1 cellular context compared by ENCODE assay signal in genomic region chr12:104285740-104286537, GRCh38.
A peak's percentile ranks its signal among the peaks of the same experiment; 100 is the strongest.
TF ChIP-seq lines count a peak whose summit lies in the region.

No MANE protein-coding gene starts in this region.

TF ChIP-seq in K562, 482 proteins besides CTCF, POLR2A, EP300 and RAD21 (continued from another document):
- TF ChIP-seq MGA (IDR thresholded peaks at IDR 0.05) (0 out of 2 replicates have a peak, but pooled peaks have one; percentile 28), NR1H2 (CRISPR knock-in tag; IDR thresholded peaks at IDR 0.05) (no peak), NR0B1 (IDR thresholded peaks at IDR 0.05; ENCODE audit: partially characterized antibody) (peak; percentile 75), EGR1 (conservative IDR thresholded peaks at IDR 0.05) (0 out of 2 replicates have a peak, but pooled peaks have one; percentile 10), ZNF584 (CRISPR knock-in tag; IDR thresholded peaks at IDR 0.05; ENCODE audit: low read depth) (0 out of 2 replicates have a peak, but pooled peaks have one; percentile 43), ILF3 (IDR thresholded peaks at IDR 0.05; ENCODE audit: borderline replicate concordance) (no peak)
- TF ChIP-seq, protein P1, sequence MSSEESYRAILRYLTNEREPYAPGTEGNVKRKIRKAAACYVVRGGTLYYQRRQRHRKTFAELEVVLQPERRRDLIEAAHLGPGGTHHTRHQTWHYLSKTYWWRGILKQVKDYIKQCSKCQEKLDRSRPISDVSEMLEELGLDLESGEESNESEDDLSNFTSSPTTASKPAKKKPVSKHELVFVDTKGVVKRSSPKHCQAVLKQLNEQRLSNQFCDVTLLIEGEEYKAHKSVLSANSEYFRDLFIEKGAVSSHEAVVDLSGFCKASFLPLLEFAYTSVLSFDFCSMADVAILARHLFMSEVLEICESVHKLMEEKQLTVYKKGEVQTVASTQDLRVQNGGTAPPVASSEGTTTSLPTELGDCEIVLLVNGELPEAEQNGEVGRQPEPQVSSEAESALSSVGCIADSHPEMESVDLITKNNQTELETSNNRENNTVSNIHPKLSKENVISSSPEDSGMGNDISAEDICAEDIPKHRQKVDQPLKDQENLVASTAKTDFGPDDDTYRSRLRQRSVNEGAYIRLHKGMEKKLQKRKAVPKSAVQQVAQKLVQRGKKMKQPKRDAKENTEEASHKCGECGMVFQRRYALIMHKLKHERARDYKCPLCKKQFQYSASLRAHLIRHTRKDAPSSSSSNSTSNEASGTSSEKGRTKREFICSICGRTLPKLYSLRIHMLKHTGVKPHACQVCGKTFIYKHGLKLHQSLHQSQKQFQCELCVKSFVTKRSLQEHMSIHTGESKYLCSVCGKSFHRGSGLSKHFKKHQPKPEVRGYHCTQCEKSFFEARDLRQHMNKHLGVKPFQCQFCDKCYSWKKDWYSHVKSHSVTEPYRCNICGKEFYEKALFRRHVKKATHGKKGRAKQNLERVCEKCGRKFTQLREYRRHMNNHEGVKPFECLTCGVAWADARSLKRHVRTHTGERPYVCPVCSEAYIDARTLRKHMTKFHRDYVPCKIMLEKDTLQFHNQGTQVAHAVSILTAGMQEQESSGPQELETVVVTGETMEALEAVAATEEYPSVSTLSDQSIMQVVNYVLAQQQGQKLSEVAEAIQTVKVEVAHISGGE (CRISPR knock-in tag; IDR thresholded peaks at IDR 0.05), result 0 out of 6 replicates have a peak, but pooled peaks of 1 of the 3 experiments have one; percentile 5
